In genomic region chr16:88811600-88811849, GRCh38 we compare ENCODE assay signal across 8 cellular contexts. TPM values are rescaled to one million over a fixed set of nuclear protein-coding genes. Genes with fewer than 3 reads are reported as not detected.
DNase-seq lines count a peak whose midpoint lies in the region; ATAC-seq and TF ChIP-seq lines count a peak whose summit lies in the region.

No MANE protein-coding gene starts in this region.

- DNase-seq in CD8-positive, alpha-beta memory T cell = peak in 1 of 5 donors; percentile 79
- no peak for DNase-seq in H9
- no peak for DNase-seq in activated CD8-positive, alpha-beta T cell treated with anti-CD3 and anti-CD28 coated beads for 36 hours
- DNase-seq in immature natural killer cell = no peak
- DNase-seq in NCI-H2171 (lab: John Stamatoyannopoulos, UW) = no peak
- DNase-seq in effector CD8-positive, alpha-beta T cell (lab: John Stamatoyannopoulos, UW) = no peak

- ATAC-seq in activated CD8-positive, alpha-beta T cell treated with anti-CD3 and anti-CD28 coated beads for 36 hours = no peak
- no peak for ATAC-seq in GM19328 (IDR thresholded peaks at IDR 0.05; ENCODE audit: unreplicated experiment)

- H3K18ac ChIP-seq in H9 (ENCODE audit: insufficient read length, low read depth, low read length) = peak overlapping the region; percentile 86

- H2BK15ac ChIP-seq in H9 (ENCODE audit: low read depth, low read length) = no peak overlapping the region

- H4K8ac ChIP-seq in H9 (replicated peaks; ENCODE audit: insufficient read length, low read depth, low read length) = no peak overlapping the region

- peak overlapping the region; percentile 78 for H3K27ac ChIP-seq in CD8-positive, alpha-beta memory T cell (ENCODE audit: low read depth, low read length)
- H3K27ac ChIP-seq in H9 (ENCODE audit: insufficient read length, low read depth, low read length) (no peak overlapping the region), thymus (ENCODE audit: low read depth) (peak overlapping the region; percentile 90)

- peaks cover 8 to 35% (median 17%) of the 10 kb centered on the region in 3 donors for H3K4me1 Mint-ChIP-seq in CD8-positive, alpha-beta memory T cell
- H3K4me1 Mint-ChIP-seq in H9 = peaks cover 6 to 10% of the 10 kb centered on the region in 2 experiments
- H3K4me1 Mint-ChIP-seq in activated CD8-positive, alpha-beta T cell treated with anti-CD3 and anti-CD28 coated beads for 36 hours (ENCODE audit: low read depth) = peaks cover 14% of the 10 kb centered on the region
- peaks cover 0 to 20% of the 10 kb centered on the region in 2 donors for H3K4me1 Mint-ChIP-seq in immature natural killer cell

- H3K9ac ChIP-seq in H9 (ENCODE audit: extremely low read depth, insufficient read length, low read length) = peak overlapping the region; percentile 82

- H3K27ac Mint-ChIP-seq in CD8-positive, alpha-beta memory T cell = peak overlapping the region; percentile 68 to 98 (median 91)
- peak overlapping the region in 2 of 3 experiments; percentile 94 to 96; a peak in 3 of 7 replicates for H3K27ac Mint-ChIP-seq in H9
- H3K27ac Mint-ChIP-seq in activated CD8-positive, alpha-beta T cell treated with anti-CD3 and anti-CD28 coated beads for 36 hours = peak overlapping the region; percentile 98
- peak overlapping the region; percentile 12 to 97 (median 90) for H3K27ac Mint-ChIP-seq in immature natural killer cell

- H4K5ac ChIP-seq in H9 (ENCODE audit: insufficient read length, low read depth, low read length) = no peak overlapping the region

- peaks cover 3% of the 10 kb centered on the region; the same call in 1 of the 2 replicates for H3K79me2 ChIP-seq in H9 (ENCODE audit: insufficient read depth, low read length)

- peak overlapping the region; percentile 74 for H3K4me3 ChIP-seq in CD8-positive, alpha-beta memory T cell (ENCODE audit: low read length)
- H3K4me3 ChIP-seq in thymus (ENCODE audit: low read length) = peak overlapping the region; percentile 84

- H4K91ac ChIP-seq in H9 (ENCODE audit: insufficient read length, low read depth, low read length) = no peak overlapping the region

- H2BK120ac ChIP-seq in H9 (ENCODE audit: low read depth, low read length, poor library complexity, severe bottlenecking) = peak overlapping the region; percentile 51

- no peak overlapping the region for H3T11ph ChIP-seq in H9 (ENCODE audit: low read length)

- no peaks in the 10 kb centered on the region for H3K27me3 ChIP-seq in CD8-positive, alpha-beta memory T cell (ENCODE audit: insufficient read depth, low read length, poor library complexity, severe bottlenecking)
- H3K27me3 ChIP-seq in H9 (ENCODE audit: insufficient read depth, low read length) (no peaks in the 10 kb centered on the region), thymus (ENCODE audit: control insufficient read depth, insufficient read depth) (no peaks in the 10 kb centered on the region)

- peaks cover 3% of the 10 kb centered on the region for H4K20me1 ChIP-seq in H9 (ENCODE audit: control insufficient read depth, insufficient read depth, insufficient read length)

- no peak overlapping the region for H3K56ac ChIP-seq in H9 (ENCODE audit: insufficient read length, low read depth, low read length)

- peaks cover 9% of the 10 kb centered on the region for H3K36me3 ChIP-seq in CD8-positive, alpha-beta memory T cell (ENCODE audit: insufficient read depth, low read length)
- H3K36me3 ChIP-seq in thymus (ENCODE audit: control insufficient read depth, insufficient read depth) = peaks cover 33% of the 10 kb centered on the region

- peaks cover 14% of the 10 kb centered on the region for H3K4me1 ChIP-seq in CD8-positive, alpha-beta memory T cell (ENCODE audit: insufficient read depth, low read length)
- no peaks in the 10 kb centered on the region for H3K4me1 ChIP-seq in H9 (ENCODE audit: insufficient read depth, low read length)
- H3K4me1 ChIP-seq in thymus (ENCODE audit: control insufficient read depth, insufficient read depth, low read length) = peaks cover 16% of the 10 kb centered on the region

- no peak for TF ChIP-seq CTCF in H9 (conservative IDR thresholded peaks at IDR 0.05)
- TF ChIP-seq CTCF in activated CD8-positive, alpha-beta T cell treated with anti-CD3 and anti-CD28 coated beads for 36 hours (IDR thresholded peaks at IDR 0.05) = no peak

- no peak overlapping the region for H2AK5ac ChIP-seq in H9 (ENCODE audit: insufficient read length, low read length)

- H3K4me3 Mint-ChIP-seq in CD8-positive, alpha-beta memory T cell = peak overlapping the region; percentile 84 to 99 (median 96)
- H3K4me3 Mint-ChIP-seq in H9 = peak overlapping the region; percentile 83 to 93
- H3K4me3 Mint-ChIP-seq in activated CD8-positive, alpha-beta T cell treated with anti-CD3 and anti-CD28 coated beads for 36 hours = peak overlapping the region; percentile 91
- H3K4me3 Mint-ChIP-seq in immature natural killer cell = peak overlapping the region; percentile 87 to 98 (median 95)

- no peaks in the 10 kb centered on the region for H3K79me1 ChIP-seq in H9 (ENCODE audit: insufficient read depth, low read depth, low read length, poor library complexity, severe bottlenecking)

- WGBS in H9 (ENCODE audit: extremely low coverage, insufficient read length, low lambda C conversion rate) = no CpG with 5 or more reads among the region's 30 CpGs
- WGBS in thymus = under 1% methylated on average over 30 of the region's 30 CpGs

- POLR2A ChIA-PET in CD8-positive, alpha-beta memory T cell (lab: Charles Lee) = interaction anchor here (0.6 to 3.3 kb wide), 9 partner anchors 8 to 429 kb away, joined by 3 to 19 read pairs (median 5); partner anchors contain the start of genes CDT1, GALNS and TRAPPC2L
- POLR2A ChIA-PET in activated CD8-positive, alpha-beta T cell treated with anti-CD3 and anti-CD28 coated beads for 36 hours (lab: Charles Lee) = interaction anchor here (0.6 to 7.3 kb wide), 9 partner anchors 8 to 433 kb away, joined by 3 to 81 read pairs (median 4); partner anchors contain the start of genes CDH15, CDT1 and PIEZO1

- no peak overlapping the region for H2BK12ac ChIP-seq in H9 (ENCODE audit: insufficient read length, low read depth, low read length)

- no peak overlapping the region for H3K23ac ChIP-seq in H9 (ENCODE audit: insufficient read length, low read depth, low read length)

- no peak overlapping the region for H2AFZ ChIP-seq in H9 (ENCODE audit: low read length)

- no peak overlapping the region for H2BK20ac ChIP-seq in H9 (ENCODE audit: low read depth, low read length, poor library complexity, severe bottlenecking)

- peak overlapping the region; percentile 91 for H3K14ac ChIP-seq in H9 (ENCODE audit: insufficient read depth, low read length)

- intact Hi-C loops in activated CD8-positive, alpha-beta T cell treated with anti-CD3 and anti-CD28 coated beads for 36 hours (cut with micrococcal nuclease) = no loop called here

- no peak overlapping the region for H2BK5ac ChIP-seq in H9 (ENCODE audit: insufficient read length, low read length)

- H3K27me3 Mint-ChIP-seq in CD8-positive, alpha-beta memory T cell = peaks cover 0 to 4% of the 10 kb centered on the region in 2 donors
- no peaks in the 10 kb centered on the region; the same call in 1 of the 2 replicates for H3K27me3 Mint-ChIP-seq in H9 (ENCODE audit: low read depth)
- H3K27me3 Mint-ChIP-seq in activated CD8-positive, alpha-beta T cell treated with anti-CD3 and anti-CD28 coated beads for 36 hours = no peaks in the 10 kb centered on the region
- peaks cover 0 to 6% (median 2%) of the 10 kb centered on the region in 3 donors for H3K27me3 Mint-ChIP-seq in immature natural killer cell (ENCODE audit: low read depth in 3 of 3)

- H3K4ac ChIP-seq in H9 (ENCODE audit: low read depth, low read length) = no peak overlapping the region; the same call in 1 of the 2 replicates

- H3K9me3 ChIP-seq in CD8-positive, alpha-beta memory T cell (ENCODE audit: low read length) = no peaks in the 10 kb centered on the region
- H3K9me3 ChIP-seq in H9 (ENCODE audit: control insufficient read depth, low read depth, low read length) (no peaks in the 10 kb centered on the region), thymus (ENCODE audit: control insufficient read depth) (no peaks in the 10 kb centered on the region)

- no peaks in the 10 kb centered on the region for H3K9me3 Mint-ChIP-seq in CD8-positive, alpha-beta memory T cell
- no peaks in the 10 kb centered on the region for H3K9me3 Mint-ChIP-seq in H9
- H3K9me3 Mint-ChIP-seq in activated CD8-positive, alpha-beta T cell treated with anti-CD3 and anti-CD28 coated beads for 36 hours = no peaks in the 10 kb centered on the region
- no peaks in the 10 kb centered on the region for H3K9me3 Mint-ChIP-seq in immature natural killer cell

- H3K36me3 Mint-ChIP-seq in CD8-positive, alpha-beta memory T cell = peaks cover 0 to 23% (median 0%) of the 10 kb centered on the region in 3 donors
- H3K36me3 Mint-ChIP-seq in H9 (ENCODE audit: insufficient read depth in 1 of 3, low read depth in 3 of 3) = peaks cover 17 to 45% (median 37%) of the 10 kb centered on the region in 3 experiments; a peak in 6 of 7 replicates
- peaks cover 39% of the 10 kb centered on the region for H3K36me3 Mint-ChIP-seq in activated CD8-positive, alpha-beta T cell treated with anti-CD3 and anti-CD28 coated beads for 36 hours (ENCODE audit: low read depth)
- no peaks in the 10 kb centered on the region for H3K36me3 Mint-ChIP-seq in immature natural killer cell

- CTCF ChIA-PET in CD8-positive, alpha-beta memory T cell (lab: Charles Lee) = interaction anchor here (0.6 to 3.9 kb wide), 13 partner anchors 8 to 405 kb away, joined by 3 to 23 read pairs (median 4); partner anchors contain the start of genes GALNS and TRAPPC2L
- CTCF ChIA-PET in activated CD8-positive, alpha-beta T cell treated with anti-CD3 and anti-CD28 coated beads for 36 hours (lab: Charles Lee) = interaction anchor here (1.4 to 6.1 kb wide), 5 partner anchors 11 to 360 kb away, joined by 3 to 66 read pairs (median 13); partner anchors contain the start of genes CDH15, GALNS and TRAPPC2L

- peaks cover 9% of the 10 kb centered on the region for H3K23me2 ChIP-seq in H9 (ENCODE audit: insufficient read length, low read depth, low read length, poor library complexity, severe bottlenecking)

- H3K4me2 ChIP-seq in H9 (ENCODE audit: insufficient read depth, insufficient read length, low read length) = peak overlapping the region; percentile 81

RNA-seq across cellular contexts. Expression of gene APRT, which starts 0.2 kb away (rescaled TPM):
- total RNA-seq in CD8-positive, alpha-beta memory T cell = 100 to 1,000 TPM; 338 to 348 TPM
- 490 TPM for polyA plus RNA-seq in CD8-positive, alpha-beta memory T cell
- total RNA-seq in H9 (2021) = 246 and 254 TPM in 2 replicates
- 100 to 1,000 TPM; 236 to 240 TPM for total RNA-seq in activated CD8-positive, alpha-beta T cell treated with anti-CD3 and anti-CD28 coated beads for 36 hours
- 100 to 1,000 TPM; 432 to 476 (median 450) TPM for polyA plus RNA-seq in immature natural killer cell
- 122 TPM for polyA plus RNA-seq in thymus

RNA-seq across cellular contexts. Expression of gene CDT1, which starts 7.9 kb away (rescaled TPM):
- 100 to 1,000 TPM in 1 of 2 experiments, 10 to 100 TPM in 1; 97.6 to 106 TPM for total RNA-seq in CD8-positive, alpha-beta memory T cell
- polyA plus RNA-seq in CD8-positive, alpha-beta memory T cell = 0.26 TPM
- 74.1 and 79.7 TPM in 2 replicates for total RNA-seq in H9 (2021)
- total RNA-seq in activated CD8-positive, alpha-beta T cell treated with anti-CD3 and anti-CD28 coated beads for 36 hours = 100 to 1,000 TPM; 180 to 182 TPM
- polyA plus RNA-seq in immature natural killer cell (1 to 10 TPM in 2 of 3 donors, not detected in 1; 1.3 to 3.1 TPM), thymus (1.4 TPM)

RNA-seq across cellular contexts. Expression of gene PIEZO1, which starts 26.5 kb away (rescaled TPM):
- total RNA-seq in CD8-positive, alpha-beta memory T cell = 100 to 1,000 TPM; 215 to 230 TPM
- polyA plus RNA-seq in CD8-positive, alpha-beta memory T cell = 58.4 TPM
- 67.8 and 71.1 TPM in 2 replicates for total RNA-seq in H9 (2021)
- total RNA-seq in activated CD8-positive, alpha-beta T cell treated with anti-CD3 and anti-CD28 coated beads for 36 hours = 10 to 100 TPM; 87.7 to 91.8 TPM
- polyA plus RNA-seq in immature natural killer cell = 10 to 100 TPM in 2 of 3 donors, 1 to 10 TPM in 1; 5.2 to 41.2 (median 13.1) TPM
- 115 TPM for polyA plus RNA-seq in thymus

RNA-seq across cellular contexts. Expression of gene GALNS, which starts 45.2 kb away (rescaled TPM):
- total RNA-seq in CD8-positive, alpha-beta memory T cell = 10 to 100 TPM; 19.2 to 22.5 TPM
- 13.0 TPM for polyA plus RNA-seq in CD8-positive, alpha-beta memory T cell
- 20.0 and 20.3 TPM in 2 replicates for total RNA-seq in H9 (2021)
- total RNA-seq in activated CD8-positive, alpha-beta T cell treated with anti-CD3 and anti-CD28 coated beads for 36 hours = 10 to 100 TPM; 24.5 to 25.4 TPM
- polyA plus RNA-seq in immature natural killer cell (10 to 100 TPM; 10.4 to 15.4 (median 10.9) TPM), thymus (23.9 TPM)

RNA-seq across cellular contexts. Expression of gene TRAPPC2L, which starts 45.4 kb away (rescaled TPM):
- total RNA-seq in CD8-positive, alpha-beta memory T cell = 100 to 1,000 TPM in 1 of 2 experiments, 10 to 100 TPM in 1; 90.0 to 104 TPM
- polyA plus RNA-seq in CD8-positive, alpha-beta memory T cell = 106 TPM
- total RNA-seq in H9 (2021) = 90.3 and 102 TPM in 2 replicates
- 10 to 100 TPM; 56.4 to 61.9 TPM for total RNA-seq in activated CD8-positive, alpha-beta T cell treated with anti-CD3 and anti-CD28 coated beads for 36 hours
- polyA plus RNA-seq in immature natural killer cell (100 to 1,000 TPM; 101 to 138 (median 113) TPM), thymus (49.1 TPM)
